ENCODE assay signal across 1 cellular context in the genomic region with DNA sequence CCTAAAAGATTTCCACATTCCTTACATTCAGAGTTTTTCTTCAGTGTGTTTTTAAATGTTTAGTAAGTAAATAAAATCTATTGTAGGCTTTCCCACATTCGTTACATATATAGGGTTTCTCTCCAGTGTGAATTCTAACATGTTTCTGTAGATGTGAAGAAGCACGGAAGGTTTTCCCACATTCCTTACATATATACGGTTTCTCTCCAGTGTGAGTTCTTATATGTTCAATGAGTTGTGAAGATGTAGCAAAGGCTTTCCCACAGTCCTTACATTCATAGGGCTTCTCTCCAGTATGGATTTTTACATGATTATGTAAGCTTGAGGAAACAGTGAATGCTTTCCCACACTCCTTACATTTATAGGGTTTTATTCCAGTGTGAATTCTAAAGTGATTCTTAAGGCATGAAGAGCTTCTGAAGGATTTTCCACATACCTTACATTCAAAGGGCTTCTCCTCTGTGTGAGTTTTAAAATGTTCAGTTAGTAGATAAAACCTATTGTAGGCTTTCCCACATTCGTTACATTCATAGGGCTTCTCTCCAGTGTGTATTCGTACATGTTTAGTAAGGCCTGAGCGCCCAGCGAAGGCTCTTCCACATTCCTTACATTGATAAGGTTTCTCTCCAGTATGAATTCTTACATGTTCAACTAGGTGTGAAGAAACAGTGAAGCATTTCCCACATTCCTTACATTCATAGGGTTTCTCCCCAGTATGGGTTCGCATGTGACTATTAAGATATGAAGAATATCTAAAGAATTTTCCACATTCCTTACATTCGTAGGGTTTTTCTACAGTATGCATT.
TF ChIP-seq lines count a peak whose summit lies in the region.

No MANE protein-coding gene starts in this region.

TF ChIP-seq in HEK293, 187 proteins besides CTCF, POLR2A, EP300 and RAD21 (continued from another document):
- TF ChIP-seq ZNF280C (tag by site-specific recombination; IDR thresholded peaks at IDR 0.05) (no peak), ZNF701 (tag by site-specific recombination; IDR thresholded peaks at IDR 0.05) (no peak), SETDB1 (IDR thresholded peaks at IDR 0.05; ENCODE audit: insufficient read length, low read length) (peak; percentile 100), ZNF626 (tag by site-specific recombination; IDR thresholded peaks at IDR 0.05) (peak; percentile 35; the same call in 1 of the 2 replicates)
- TF ChIP-seq, protein P1, sequence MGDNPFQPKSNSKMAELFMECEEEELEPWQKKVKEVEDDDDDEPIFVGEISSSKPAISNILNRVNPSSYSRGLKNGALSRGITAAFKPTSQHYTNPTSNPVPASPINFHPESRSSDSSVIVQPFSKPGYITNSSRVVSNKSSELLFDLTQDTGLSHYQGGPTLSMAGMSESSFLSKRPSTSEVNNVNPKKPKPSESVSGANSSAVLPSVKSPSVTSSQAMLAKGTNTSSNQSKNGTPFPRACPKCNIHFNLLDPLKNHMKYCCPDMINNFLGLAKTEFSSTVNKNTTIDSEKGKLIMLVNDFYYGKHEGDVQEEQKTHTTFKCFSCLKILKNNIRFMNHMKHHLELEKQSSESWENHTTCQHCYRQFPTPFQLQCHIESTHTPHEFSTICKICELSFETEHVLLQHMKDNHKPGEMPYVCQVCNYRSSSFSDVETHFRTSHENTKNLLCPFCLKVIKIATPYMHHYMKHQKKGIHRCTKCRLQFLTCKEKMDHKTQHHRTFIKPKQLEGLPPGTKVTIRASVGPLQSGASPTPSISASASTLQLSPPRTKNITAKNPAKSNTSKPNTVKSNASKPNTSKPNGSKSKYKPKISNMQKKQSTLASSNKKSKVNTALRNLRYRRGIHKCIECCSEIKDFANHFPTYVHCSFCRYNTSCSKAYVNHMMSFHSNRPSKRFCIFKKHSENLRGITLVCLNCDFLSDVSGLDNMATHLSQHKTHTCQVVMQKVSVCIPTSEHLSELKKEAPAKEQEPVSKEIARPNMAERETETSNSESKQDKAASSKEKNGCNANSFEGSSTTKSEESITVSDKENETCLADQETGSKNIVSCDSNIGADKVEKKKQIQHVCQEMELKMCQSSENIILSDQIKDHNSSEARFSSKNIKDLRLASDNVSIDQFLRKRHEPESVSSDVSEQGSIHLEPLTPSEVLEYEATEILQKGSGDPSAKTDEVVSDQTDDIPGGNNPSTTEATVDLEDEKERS (tag by site-specific recombination; IDR thresholded peaks at IDR 0.05) = no peak
TF ChIP-seq in HEK293: peak in this region for 3.
